1 cellular context compared by ENCODE assay signal in the genomic region with DNA sequence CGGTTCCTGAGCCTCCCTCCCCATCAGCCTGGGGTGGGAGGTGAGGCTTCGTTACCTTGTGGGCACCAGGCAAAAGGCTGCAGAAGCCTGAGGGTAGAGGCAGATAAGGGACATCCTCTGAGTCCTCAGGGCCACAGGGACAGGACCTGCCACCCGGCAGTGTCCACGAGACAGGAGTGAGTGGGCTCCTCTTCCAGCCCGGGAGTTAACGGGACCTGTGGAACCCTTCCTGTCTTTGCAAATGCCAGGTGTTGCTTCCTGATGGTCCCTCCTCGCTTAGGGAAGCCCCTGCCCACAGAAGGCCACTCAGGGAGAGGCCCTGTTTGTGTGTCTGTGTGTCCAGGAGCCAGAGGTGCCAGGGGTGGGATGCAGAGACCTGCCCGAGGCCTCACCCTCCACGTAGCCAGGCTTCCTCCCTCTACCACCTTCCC.
TF ChIP-seq lines count a peak whose summit lies in the region.

No MANE protein-coding gene starts in this region.

TF ChIP-seq in GM23338, 12 proteins besides CTCF, POLR2A, EP300 and RAD21 (continued from another document):
- no peak for TF ChIP-seq ZNF462 (CRISPR knock-in tag; IDR thresholded peaks at IDR 0.05)
- TF ChIP-seq REST (IDR thresholded peaks at IDR 0.05; ENCODE audit: unreplicated experiment), result no peak
- TF ChIP-seq, protein P1, sequence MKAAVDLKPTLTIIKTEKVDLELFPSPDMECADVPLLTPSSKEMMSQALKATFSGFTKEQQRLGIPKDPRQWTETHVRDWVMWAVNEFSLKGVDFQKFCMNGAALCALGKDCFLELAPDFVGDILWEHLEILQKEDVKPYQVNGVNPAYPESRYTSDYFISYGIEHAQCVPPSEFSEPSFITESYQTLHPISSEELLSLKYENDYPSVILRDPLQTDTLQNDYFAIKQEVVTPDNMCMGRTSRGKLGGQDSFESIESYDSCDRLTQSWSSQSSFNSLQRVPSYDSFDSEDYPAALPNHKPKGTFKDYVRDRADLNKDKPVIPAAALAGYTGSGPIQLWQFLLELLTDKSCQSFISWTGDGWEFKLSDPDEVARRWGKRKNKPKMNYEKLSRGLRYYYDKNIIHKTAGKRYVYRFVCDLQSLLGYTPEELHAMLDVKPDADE (IDR thresholded peaks at IDR 0.05), result no peak
- TF ChIP-seq ZNF331 (CRISPR knock-in tag; IDR thresholded peaks at IDR 0.05; ENCODE audit: low read depth), result no peak
- TF ChIP-seq NANOG (IDR thresholded peaks at IDR 0.05; ENCODE audit: borderline replicate concordance), result no peak
- no peak for TF ChIP-seq ZNF114 (CRISPR knock-in tag; IDR thresholded peaks at IDR 0.05)
- no peak for TF ChIP-seq JUNB (IDR thresholded peaks at IDR 0.05; ENCODE audit: unreplicated experiment)
- no peak for TF ChIP-seq STAT1 (IDR thresholded peaks at IDR 0.05; ENCODE audit: unreplicated experiment)
- TF ChIP-seq POLR2AphosphoS5 (IDR thresholded peaks at IDR 0.05; ENCODE audit: low read depth), result no peak
- no peak for TF ChIP-seq EZH2 (IDR thresholded peaks at IDR 0.05; ENCODE audit: low read depth, unreplicated experiment)
TF ChIP-seq in GM23338: peak in this region for 0.
